Comparison of ENCODE assay signal across 30 cellular contexts in genomic region chr12:30164937-30165336, GRCh38.
"Had no signal": no experiment of that assay in that cellular context is flagged by ENCODE, and none has a peak within 500 bp of the region (broad histone marks: within the 10 kb centered on the region; RNA-seq: fewer than 3 reads in every experiment).

No MANE protein-coding gene starts in this region.

- H3K36me3 Mint-ChIP-seq: naive thymus-derived CD4-positive, alpha-beta T cell; natural killer cell; neural progenitor cell; stimulated activated memory B cell treated with anti-CD40 and anti-IgM and Interleukin-4, amounts not matched to agents 10 μg/mL and 1 μg/mL and 100 μg/mL, for 72 hours; type B pancreatic cell had no signal

- H3K4me1 ChIP-seq: neural progenitor cell, parathyroid adenoma, psoas muscle, right lobe of liver, sigmoid colon, spleen, suprapubic skin, testis, tibial artery, transverse colon, vagina had no signal

- H3K4me3 ChIP-seq: neural progenitor cell, ovary, psoas muscle, right lobe of liver, sigmoid colon, skin epidermis, smooth muscle cell, spleen, suprapubic skin, testis, tibial artery, transverse colon, vagina had no signal

- H3K27me3 Mint-ChIP-seq: progenitor cell of endocrine pancreas; stimulated activated memory B cell treated with anti-CD40 and anti-IgM and Interleukin-4, amounts not matched to agents 10 μg/mL and 1 μg/mL and 100 μg/mL, for 72 hours; stimulated activated naive CD8-positive, alpha-beta T cell treated with anti-CD3 and anti-CD28 coated beads, Interleukin-15, amount 100 ng/mL, for 72 hours had no signal

- H2AFZ ChIP-seq: neural progenitor cell, parathyroid adenoma had no signal

- H3K79me2 ChIP-seq: parathyroid adenoma had no signal

- H3K27ac Mint-ChIP-seq: naive thymus-derived CD4-positive, alpha-beta T cell; natural killer cell; neural progenitor cell; progenitor cell of endocrine pancreas; stimulated activated memory B cell treated with anti-CD40 and anti-IgM and Interleukin-4, amounts not matched to agents 10 μg/mL and 1 μg/mL and 100 μg/mL, for 72 hours; stimulated activated naive CD8-positive, alpha-beta T cell treated with anti-CD3 and anti-CD28 coated beads, Interleukin-15, amount 100 ng/mL, for 72 hours; type B pancreatic cell had no signal

- H3K27ac ChIP-seq: neural progenitor cell, ovary, parathyroid adenoma, psoas muscle, right lobe of liver, sigmoid colon, skin epidermis, spleen, suprapubic skin, testis, tibial artery, transverse colon, vagina had no signal

- ATAC-seq: naive thymus-derived CD4-positive, alpha-beta T cell; natural killer cell; psoas muscle; right cardiac atrium; right lobe of liver; stimulated activated memory B cell treated with anti-CD40 and anti-IgM and Interleukin-4, amounts not matched to agents 10 μg/mL and 1 μg/mL and 100 μg/mL, for 72 hours; stimulated activated naive CD8-positive, alpha-beta T cell treated with anti-CD3 and anti-CD28 coated beads, Interleukin-15, amount 100 ng/mL, for 72 hours; stimulated activated naive CD8-positive, alpha-beta T cell treated with anti-CD3 and anti-CD28 coated beads, Interleukin-15, Interleukin-2, amounts not matched to agents 100 U/mL and 50 U/mL, for 24 hours had no signal

- DNase-seq: naive thymus-derived CD4-positive, alpha-beta T cell; natural killer cell; ovary; psoas muscle; right cardiac atrium; right lobe of liver; sigmoid colon; spleen; stimulated activated CD4-positive, alpha-beta T cell treated with anti-CD3 and anti-CD28 coated beads, Interleukin-12 subunit alpha, Interleukin-12 subunit beta, amount 100 ng/mL, for 4 hours; stimulated activated CD4-positive, alpha-beta T cell treated with anti-CD3 and anti-CD28 coated beads, Interleukin-1b, Interleukin-23, amount 100 ng/mL, for 48 hours; stimulated activated CD4-positive, alpha-beta T cell treated with anti-CD3 and anti-CD28 coated beads, Interleukin-4, amount 100 ng/mL, for 1 hour; stimulated activated CD4-positive, alpha-beta T cell treated with anti-CD3 and anti-CD28 coated beads, Interleukin-4, amount 100 ng/mL, for 4 hours; stimulated activated CD8-positive, alpha-beta memory T cell treated with anti-CD3 and anti-CD28 coated beads, Interleukin-4, amount 100 ng/mL, for 48 hours; stimulated activated naive CD4-positive, alpha-beta T cell; stimulated activated naive CD8-positive, alpha-beta T cell treated with anti-CD3 and anti-CD28 coated beads, Interleukin-15, amount 100 ng/mL, for 72 hours; stimulated activated naive CD8-positive, alpha-beta T cell treated with anti-CD3 and anti-CD28 coated beads, Interleukin-15, Interleukin-2, amounts not matched to agents 100 U/mL and 50 U/mL, for 24 hours; substantia nigra; testis; tibial artery; transverse colon had no signal

- H3K36me3 ChIP-seq: neural progenitor cell, ovary, right lobe of liver, sigmoid colon, spleen, suprapubic skin, tibial artery, transverse colon, vagina had no signal

- H3K4me3 Mint-ChIP-seq: naive thymus-derived CD4-positive, alpha-beta T cell; natural killer cell; nephron; neural progenitor cell; stimulated activated memory B cell treated with anti-CD40 and anti-IgM and Interleukin-4, amounts not matched to agents 10 μg/mL and 1 μg/mL and 100 μg/mL, for 72 hours; stimulated activated naive CD8-positive, alpha-beta T cell treated with anti-CD3 and anti-CD28 coated beads, Interleukin-15, amount 100 ng/mL, for 72 hours; type B pancreatic cell had no signal

- H3K9me3 Mint-ChIP-seq: natural killer cell; nephron; stimulated activated memory B cell treated with anti-CD40 and anti-IgM and Interleukin-4, amounts not matched to agents 10 μg/mL and 1 μg/mL and 100 μg/mL, for 72 hours; stimulated activated naive CD8-positive, alpha-beta T cell treated with anti-CD3 and anti-CD28 coated beads, Interleukin-15, amount 100 ng/mL, for 72 hours; type B pancreatic cell had no signal

- H3K9me3 ChIP-seq: ovary, psoas muscle, right lobe of liver, sigmoid colon, suprapubic skin, testis, tibial artery, vagina had no signal

- H3K4me2 ChIP-seq: neural progenitor cell, smooth muscle cell had no signal

- H3K27me3 ChIP-seq: ovary, right lobe of liver, testis, transverse colon, vagina had no signal

- H3K4me1 Mint-ChIP-seq: naive thymus-derived CD4-positive, alpha-beta T cell; natural killer cell; neural progenitor cell; stimulated activated memory B cell treated with anti-CD40 and anti-IgM and Interleukin-4, amounts not matched to agents 10 μg/mL and 1 μg/mL and 100 μg/mL, for 72 hours; stimulated activated naive CD8-positive, alpha-beta T cell treated with anti-CD3 and anti-CD28 coated beads, Interleukin-15, amount 100 ng/mL, for 72 hours had no signal
